15 cellular contexts compared by ENCODE assay signal in genomic region chr10:97868134-97868685, GRCh38.
"Had no signal": no experiment of that assay in that cellular context is flagged by ENCODE, and none has a peak within 500 bp of the region (broad histone marks: within the 10 kb centered on the region; RNA-seq: fewer than 3 reads in every experiment).

No MANE protein-coding gene starts in this region.

- ATAC-seq: stimulated activated naive CD8-positive, alpha-beta T cell treated with anti-CD3 and anti-CD28 coated beads, Interleukin-15, Interleukin-2, amounts not matched to agents 100 U/mL and 50 U/mL, for 24 hours had no signal

- H3K36me3 Mint-ChIP-seq: naive B cell, type B pancreatic cell, WTC11 had no signal

- H3K4me3 Mint-ChIP-seq: activated naive CD4-positive, alpha-beta T cell treated with anti-CD3 and anti-CD28 coated beads for 36 hours; naive B cell; type B pancreatic cell; WTC11 had no signal

- H3K36me3 ChIP-seq: cardiac muscle cell, gastroesophageal sphincter, prostate gland, sigmoid colon, suprapubic skin had no signal

- H3K4me3 ChIP-seq: cardiac muscle cell, gastroesophageal sphincter, prostate gland, sigmoid colon, suprapubic skin had no signal

- H3K27me3 ChIP-seq: cardiac muscle cell, suprapubic skin had no signal

- H3K27ac ChIP-seq: cardiac muscle cell, prostate gland, sigmoid colon, suprapubic skin had no signal

- H3K27ac Mint-ChIP-seq: activated naive CD4-positive, alpha-beta T cell treated with anti-CD3 and anti-CD28 coated beads for 36 hours; naive B cell; type B pancreatic cell; WTC11 had no signal

- H3K9me3 ChIP-seq: gastroesophageal sphincter, prostate gland, sigmoid colon, suprapubic skin had no signal

- DNase-seq: activated CD4-positive, alpha-beta T cell treated with anti-CD3 and anti-CD28 coated beads for 48 hours; activated CD8-positive, alpha-beta memory T cell treated with anti-CD3 and anti-CD28 coated beads for 24 hours; activated naive CD4-positive, alpha-beta T cell treated with anti-CD3 and anti-CD28 coated beads for 36 hours; cortex of kidney; effector memory CD4-positive, alpha-beta T cell; naive B cell; stimulated activated CD4-positive, alpha-beta T cell treated with anti-CD3 and anti-CD28 coated beads, Interleukin-2, amount 100 ng/mL, for 48 hours; stimulated activated naive CD8-positive, alpha-beta T cell treated with anti-CD3 and anti-CD28 coated beads, Interleukin-15, Interleukin-2, amounts not matched to agents 100 U/mL and 50 U/mL, for 24 hours had no signal

- H3K9me3 Mint-ChIP-seq: activated naive CD4-positive, alpha-beta T cell treated with anti-CD3 and anti-CD28 coated beads for 36 hours; naive B cell; type B pancreatic cell; WTC11 had no signal
